In the genomic region with DNA sequence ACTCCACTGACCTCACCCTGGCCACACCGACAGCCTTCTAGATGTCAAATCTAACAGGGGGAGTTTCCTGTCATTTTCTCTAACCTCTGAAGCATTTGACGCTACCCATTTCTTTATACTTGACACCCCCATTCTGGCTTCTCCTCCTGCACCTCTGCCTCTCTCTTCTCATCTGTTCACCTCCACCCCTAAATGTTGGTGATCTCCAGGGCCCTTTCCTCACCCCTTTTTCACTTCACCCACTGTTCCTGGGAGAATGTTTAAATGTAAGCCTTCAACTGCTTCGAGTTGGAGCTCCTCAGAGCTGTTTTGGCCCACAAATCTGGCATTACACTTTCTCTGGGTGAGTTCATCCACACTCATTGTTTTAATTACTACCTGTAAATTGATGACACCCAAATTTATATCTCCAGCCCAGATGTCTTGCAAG, we compare ENCODE assay signal across 8 cellular contexts. TPM values are rescaled to one million over a fixed set of nuclear protein-coding genes. Genes with fewer than 3 reads are reported as not detected.
DNase-seq lines count a peak whose midpoint lies in the region; ATAC-seq and TF ChIP-seq lines count a peak whose summit lies in the region.

No MANE protein-coding gene starts in this region.

- peak overlapping the region; percentile 87 to 92 for H3K27ac Mint-ChIP-seq in natural killer cell treated with Interleukin-12 subunit alpha and Interleukin-12 subunit beta and Interleukin-15 and Interleukin-18, amount 100 ng/mL, for 72 hours

- ATAC-seq in natural killer cell treated with Interleukin-12 subunit alpha and Interleukin-12 subunit beta and Interleukin-15 and Interleukin-18, amount 100 ng/mL, for 72 hours: no peak

- H3K27me3 ChIP-seq in BJ (ENCODE audit: control insufficient read depth, insufficient read depth, low read length): no peaks in the 10 kb centered on the region
- no peaks in the 10 kb centered on the region for H3K27me3 ChIP-seq in MG63
- H3K27me3 ChIP-seq in dorsolateral prefrontal cortex: no peaks in the 10 kb centered on the region

- H3K9me3 ChIP-seq in MG63: no peaks in the 10 kb centered on the region

- CTCF ChIA-PET in BJ (lab: Yijun Ruan, JAX): interaction anchor here (1.6 to 4.1 kb wide), 9 partner anchors 9 to 36 kb away, joined by 7 to 29 read pairs (median 11); a partner anchor contains a TSS

- peak overlapping the region in 56 of 59 donors; percentile 1 to 100 (median 98) for H3K27ac ChIP-seq in dorsolateral prefrontal cortex

- peak overlapping the region; percentile 91 for H3K4me3 ChIP-seq in BJ (ENCODE audit: low read depth, low read length)
- H3K4me3 ChIP-seq in MG63: peak overlapping the region; percentile 90
- peak overlapping the region; percentile 65 to 100 (median 94) for H3K4me3 ChIP-seq in dorsolateral prefrontal cortex

- DNase-seq in BJ (ENCODE audit: low read depth) (no peak), MG63 (no peak), dorsolateral prefrontal cortex (no peak), SHP77 treated with DMSO at 0.1 percent for 48 hours (lab: John Stamatoyannopoulos, UW) (no peak), Kasumi-1 (lab: John Stamatoyannopoulos, UW) (no peak), cortex of kidney (lab: John Stamatoyannopoulos, UW) (no peak), GM20000 (ENCODE audit: low spot score) (no peak)
- DNase-seq in natural killer cell treated with Interleukin-12 subunit alpha and Interleukin-12 subunit beta and Interleukin-15 and Interleukin-18, amount 100 ng/mL, for 72 hours (ENCODE audit: low spot score): no peak

- intact Hi-C loops in dorsolateral prefrontal cortex (cut with DNase I): loop anchor here (2.0 to 5.0 kb wide), 3 partner anchors 27 to 35 kb away; a partner anchor contains a TSS

- peaks cover 42 to 44% of the 10 kb centered on the region in 2 donors for H3K4me1 Mint-ChIP-seq in natural killer cell treated with Interleukin-12 subunit alpha and Interleukin-12 subunit beta and Interleukin-15 and Interleukin-18, amount 100 ng/mL, for 72 hours (ENCODE audit: low read depth in 2 of 2)

- no peaks in the 10 kb centered on the region for H3K9me3 Mint-ChIP-seq in natural killer cell treated with Interleukin-12 subunit alpha and Interleukin-12 subunit beta and Interleukin-15 and Interleukin-18, amount 100 ng/mL, for 72 hours

- TF ChIP-seq CTCF in BJ (IDR thresholded peaks at IDR 0.05; ENCODE audit: insufficient read depth, low read depth, low read length) (no peak), dorsolateral prefrontal cortex (IDR thresholded peaks at IDR 0.05 in 54 of 56, conservative IDR thresholded peaks at IDR 0.05 in 2 of 56; ENCODE audit: low read depth in 1 of 56, partially characterized antibody in 56 of 56) (no peak), GM20000 (IDR thresholded peaks at IDR 0.05; ENCODE audit: extremely low read depth, missing control alignments) (no peak)

- H3K36me3 Mint-ChIP-seq in natural killer cell treated with Interleukin-12 subunit alpha and Interleukin-12 subunit beta and Interleukin-15 and Interleukin-18, amount 100 ng/mL, for 72 hours: no peaks in the 10 kb centered on the region

- peak overlapping the region; percentile 88 for H3K4me3 Mint-ChIP-seq in natural killer cell treated with Interleukin-12 subunit alpha and Interleukin-12 subunit beta and Interleukin-15 and Interleukin-18, amount 100 ng/mL, for 72 hours

- H3K36me3 ChIP-seq in BJ (ENCODE audit: control insufficient read depth, insufficient read depth, low read length) (peaks cover 13% of the 10 kb centered on the region), MG63 (no peaks in the 10 kb centered on the region)

- H3K27me3 Mint-ChIP-seq in natural killer cell treated with Interleukin-12 subunit alpha and Interleukin-12 subunit beta and Interleukin-15 and Interleukin-18, amount 100 ng/mL, for 72 hours: no peaks in the 10 kb centered on the region

- POLR2A ChIA-PET in BJ (lab: Charles Lee): no interaction called here

RNA-seq across cellular contexts. Expression of a gene that starts 0.5 kb away (rescaled TPM):
- 23.2 and 52.5 TPM in 2 replicates for polyA plus RNA-seq in BJ (2011; rRNA removed)
- 44.9 and 52.6 TPM in 2 replicates for polyA minus RNA-seq in BJ (2011; rRNA and poly(A)+ RNA removed)
- total RNA-seq in MG63 (2014; rRNA removed; shearing (Covaris generic); ENCODE audit: low replicate concordance): 1.7 and 2.6 TPM in 2 replicates
- 10 to 100 TPM; 22.9 to 63.2 (median 35.7) TPM for total RNA-seq in dorsolateral prefrontal cortex
- total RNA-seq in natural killer cell treated with Interleukin-12 subunit alpha and Interleukin-12 subunit beta and Interleukin-15 and Interleukin-18, amount 100 ng/mL, for 72 hours: 10 to 100 TPM; 37.6 to 47.5 TPM

RNA-seq across cellular contexts. Expression of a gene that starts 8.9 kb away (rescaled TPM):
- 0.97 and 2.9 TPM in 2 replicates for polyA plus RNA-seq in BJ (2011; rRNA removed)
- 1.1 and 2.1 TPM in 2 replicates for polyA minus RNA-seq in BJ (2011; rRNA and poly(A)+ RNA removed)
- total RNA-seq in MG63 (2014; rRNA removed; shearing (Covaris generic); ENCODE audit: low replicate concordance): 0.86 and 2.0 TPM in 2 replicates
- total RNA-seq in dorsolateral prefrontal cortex: 10 to 100 TPM in 8 of 120 experiments, 1 to 10 TPM in 112; 1.4 to 15.9 (median 6.2) TPM
- total RNA-seq in natural killer cell treated with Interleukin-12 subunit alpha and Interleukin-12 subunit beta and Interleukin-15 and Interleukin-18, amount 100 ng/mL, for 72 hours: 1 to 10 TPM; 2.5 to 8.7 TPM

RNA-seq across cellular contexts. Expression of a gene that starts 27.7 kb away (rescaled TPM):
- polyA plus RNA-seq in BJ (2011; rRNA removed): 40.5 and 57.1 TPM in 2 replicates
- 26.2 and 38.9 TPM in 2 replicates for polyA minus RNA-seq in BJ (2011; rRNA and poly(A)+ RNA removed)
- 1.5 and 2.5 TPM in 2 replicates for total RNA-seq in MG63 (2014; rRNA removed; shearing (Covaris generic); ENCODE audit: low replicate concordance)
- 10 to 100 TPM; 14.1 to 34.4 (median 22.4) TPM for total RNA-seq in dorsolateral prefrontal cortex
- total RNA-seq in natural killer cell treated with Interleukin-12 subunit alpha and Interleukin-12 subunit beta and Interleukin-15 and Interleukin-18, amount 100 ng/mL, for 72 hours: 10 to 100 TPM; 15.6 to 17.4 TPM

RNA-seq across cellular contexts. Expression of a gene that starts 27.8 kb away (rescaled TPM):
- polyA plus RNA-seq in BJ (2011; rRNA removed): 13.9 and 16.3 TPM in 2 replicates
- 19.8 and 35.0 TPM in 2 replicates for polyA minus RNA-seq in BJ (2011; rRNA and poly(A)+ RNA removed)
- 6.6 and 10.6 TPM in 2 replicates for total RNA-seq in MG63 (2014; rRNA removed; shearing (Covaris generic); ENCODE audit: low replicate concordance)
- 10 to 100 TPM; 21.2 to 33.3 (median 26.9) TPM for total RNA-seq in dorsolateral prefrontal cortex
- 10 to 100 TPM; 38.5 to 59.0 TPM for total RNA-seq in natural killer cell treated with Interleukin-12 subunit alpha and Interleukin-12 subunit beta and Interleukin-15 and Interleukin-18, amount 100 ng/mL, for 72 hours

RNA-seq across cellular contexts. Expression of a gene that starts 29.4 kb away (rescaled TPM):
- 37.2 and 41.7 TPM in 2 replicates for polyA plus RNA-seq in BJ (2011; rRNA removed)
- 24.7 and 33.7 TPM in 2 replicates for polyA minus RNA-seq in BJ (2011; rRNA and poly(A)+ RNA removed)
- total RNA-seq in MG63 (2014; rRNA removed; shearing (Covaris generic); ENCODE audit: low replicate concordance): 23.6 and 36.7 TPM in 2 replicates
- total RNA-seq in dorsolateral prefrontal cortex: 10 to 100 TPM; 31.9 to 73.8 (median 52.4) TPM
- 100 to 1,000 TPM in 1 of 2 donors, 10 to 100 TPM in 1; 77.7 to 103 TPM for total RNA-seq in natural killer cell treated with Interleukin-12 subunit alpha and Interleukin-12 subunit beta and Interleukin-15 and Interleukin-18, amount 100 ng/mL, for 72 hours
